Comparison of ENCODE assay signal across 19 cellular contexts in genomic region chr10:20313665-20314064, GRCh38.
DNase-seq lines count a peak whose midpoint lies in the region; ATAC-seq and TF ChIP-seq lines count a peak whose summit lies in the region.
"Had no signal": no experiment of that assay in that cellular context is flagged by ENCODE, and none has a peak within 500 bp of the region (broad histone marks: within the 10 kb centered on the region; RNA-seq: fewer than 3 reads in every experiment).

No MANE protein-coding gene starts in this region.

- no peak for TF ChIP-seq CTCF in fibroblast of pulmonary artery (IDR thresholded peaks at IDR 0.05; ENCODE audit: low read length, missing control alignments)
- no peak for TF ChIP-seq CTCF in activated CD8-positive, alpha-beta T cell treated with anti-CD3 and anti-CD28 coated beads for 36 hours (IDR thresholded peaks at IDR 0.05)

- no peaks in the 10 kb centered on the region for H3K27me3 Mint-ChIP-seq in natural killer cell treated with Interleukin-12 subunit alpha and Interleukin-12 subunit beta and Interleukin-15 and Interleukin-18, amount 100 ng/mL, for 72 hours
- no peaks in the 10 kb centered on the region for H3K27me3 Mint-ChIP-seq in activated CD8-positive, alpha-beta T cell treated with anti-CD3 and anti-CD28 coated beads for 36 hours
- H3K27me3 Mint-ChIP-seq: CD4-positive, alpha-beta memory T cell had no signal

- H3K27ac Mint-ChIP-seq in natural killer cell treated with Interleukin-12 subunit alpha and Interleukin-12 subunit beta and Interleukin-15 and Interleukin-18, amount 100 ng/mL, for 72 hours = no peak overlapping the region
- H3K27ac Mint-ChIP-seq in activated CD8-positive, alpha-beta T cell treated with anti-CD3 and anti-CD28 coated beads for 36 hours = no peak overlapping the region
- H3K27ac Mint-ChIP-seq: CD14-positive monocyte; CD4-positive, alpha-beta memory T cell; HFFc6 had no signal

- H3K9me3 Mint-ChIP-seq in natural killer cell treated with Interleukin-12 subunit alpha and Interleukin-12 subunit beta and Interleukin-15 and Interleukin-18, amount 100 ng/mL, for 72 hours = peaks cover 3% of the 10 kb centered on the region
- peaks cover 8% of the 10 kb centered on the region for H3K9me3 Mint-ChIP-seq in activated CD8-positive, alpha-beta T cell treated with anti-CD3 and anti-CD28 coated beads for 36 hours

- ATAC-seq in natural killer cell treated with Interleukin-12 subunit alpha and Interleukin-12 subunit beta and Interleukin-15 and Interleukin-18, amount 100 ng/mL, for 72 hours = no peak
- ATAC-seq in activated CD8-positive, alpha-beta T cell treated with anti-CD3 and anti-CD28 coated beads for 36 hours = no peak
- ATAC-seq: HCT116 had no signal

- H3K4me1 Mint-ChIP-seq in natural killer cell treated with Interleukin-12 subunit alpha and Interleukin-12 subunit beta and Interleukin-15 and Interleukin-18, amount 100 ng/mL, for 72 hours (ENCODE audit: low read depth in 2 of 2) = peaks cover 0 to 5% of the 10 kb centered on the region in 2 donors
- no peaks in the 10 kb centered on the region for H3K4me1 Mint-ChIP-seq in activated CD8-positive, alpha-beta T cell treated with anti-CD3 and anti-CD28 coated beads for 36 hours (ENCODE audit: low read depth)
- H3K4me1 Mint-ChIP-seq: CD14-positive monocyte; CD4-positive, alpha-beta memory T cell had no signal

- CTCF ChIA-PET in activated CD8-positive, alpha-beta T cell treated with anti-CD3 and anti-CD28 coated beads for 36 hours (lab: Charles Lee) = interaction anchor here (1.0 kb wide), 1 partner anchor 210 kb away, joined by 3 read pairs; no protein-coding TSS in a partner anchor

- no peak overlapping the region for H3K4me3 ChIP-seq in fibroblast of pulmonary artery (replicated peaks; ENCODE audit: low read depth, low read length)
- H3K4me3 ChIP-seq: BLaER1 had no signal

- no peak overlapping the region for H3K4me3 Mint-ChIP-seq in natural killer cell treated with Interleukin-12 subunit alpha and Interleukin-12 subunit beta and Interleukin-15 and Interleukin-18, amount 100 ng/mL, for 72 hours
- H3K4me3 Mint-ChIP-seq in activated CD8-positive, alpha-beta T cell treated with anti-CD3 and anti-CD28 coated beads for 36 hours = no peak overlapping the region
- H3K4me3 Mint-ChIP-seq: CD14-positive monocyte; CD4-positive, alpha-beta memory T cell; HFFc6 had no signal

- H3K27ac ChIP-seq in cingulate gyrus (ENCODE audit: low read depth, low read length) = peak overlapping the region; percentile 52
- H3K27ac ChIP-seq: BLaER1 had no signal

- POLR2A ChIA-PET in activated CD8-positive, alpha-beta T cell treated with anti-CD3 and anti-CD28 coated beads for 36 hours (lab: Charles Lee) = no interaction called here

- H3K36me3 Mint-ChIP-seq in natural killer cell treated with Interleukin-12 subunit alpha and Interleukin-12 subunit beta and Interleukin-15 and Interleukin-18, amount 100 ng/mL, for 72 hours = peaks cover 13% of the 10 kb centered on the region
- no peaks in the 10 kb centered on the region for H3K36me3 Mint-ChIP-seq in activated CD8-positive, alpha-beta T cell treated with anti-CD3 and anti-CD28 coated beads for 36 hours (ENCODE audit: low read depth)
- H3K36me3 Mint-ChIP-seq: CD14-positive monocyte; CD4-positive, alpha-beta memory T cell had no signal

- peak; percentile 51 for DNase-seq in NCI-H146 (lab: John Stamatoyannopoulos, UW)
- DNase-seq in fibroblast of pulmonary artery (ENCODE audit: low read depth) = peak; percentile 7
- peak; percentile 64 for DNase-seq in superior temporal gyrus (ENCODE audit: extremely low spot score)
- DNase-seq in activated CD4-positive, alpha-beta T cell treated with anti-CD3 and anti-CD28 coated beads, Interleukin-2, amount 50 U/mL, for 4 hours = no peak
- DNase-seq in natural killer cell treated with Interleukin-12 subunit alpha and Interleukin-12 subunit beta and Interleukin-15 and Interleukin-18, amount 100 ng/mL, for 72 hours (ENCODE audit: low spot score) = no peak
- DNase-seq in activated CD8-positive, alpha-beta T cell treated with anti-CD3 and anti-CD28 coated beads for 36 hours = no peak
- DNase-seq: AML-193; Calu3; CD4-positive, alpha-beta memory T cell; DMS79 treated with DMSO at 0.1 percent for 48 hours; GF-D8; GOT3; H7; HFFc6; IMR-90 had no signal

- intact Hi-C loops in activated CD8-positive, alpha-beta T cell treated with anti-CD3 and anti-CD28 coated beads for 36 hours (cut with micrococcal nuclease) = no loop called here

Comparison
In these comparisons a context has a peak if more than half of its experiments do, and no peak if none do; other contexts are left out.
1. DNase-seq: peak in NCI-H146 (single experiment), fibroblast of pulmonary artery (single experiment) and superior temporal gyrus (single experiment); none in activated CD4-positive, alpha-beta T cell treated with anti-CD3 and anti-CD28 coated beads, Interleukin-2, amount 50 U/mL, for 4 hours (0 of 2), natural killer cell treated with Interleukin-12 subunit alpha and Interleukin-12 subunit beta and Interleukin-15 and Interleukin-18, amount 100 ng/mL, for 72 hours (single experiment) and activated CD8-positive, alpha-beta T cell treated with anti-CD3 and anti-CD28 coated beads for 36 hours (single experiment).